ENCODE assay signal across 15 cellular contexts in genomic region chr19:15358918-15359317, GRCh38. TPM values are rescaled to one million over a fixed set of nuclear protein-coding genes. Genes with fewer than 3 reads are reported as not detected.
DNase-seq lines count a peak whose midpoint lies in the region; ATAC-seq and TF ChIP-seq lines count a peak whose summit lies in the region.
"Had no signal": no experiment of that assay in that cellular context is flagged by ENCODE, and none has a peak within 500 bp of the region (broad histone marks: within the 10 kb centered on the region; RNA-seq: fewer than 3 reads in every experiment).

No MANE protein-coding gene starts in this region.

- no peak for DNase-seq in activated CD4-positive, alpha-beta T cell treated with anti-CD3 and anti-CD28 coated beads for 36 hours
- DNase-seq in activated CD4-positive, alpha-beta T cell treated with anti-CD3 and anti-CD28 coated beads for 48 hours: no peak
- no peak for DNase-seq in activated CD4-positive, alpha-beta memory T cell treated with anti-CD3 and anti-CD28 coated beads, Interleukin-2, amount 10 ng/mL, durations not matched to agents 7 days and 5 days
- peak; percentile 51 for DNase-seq in fibroblast of the aortic adventitia (ENCODE audit: low read depth)
- no peak for DNase-seq in hippocampal formation (lab: John Stamatoyannopoulos, UW)
- DNase-seq in substantia nigra (lab: John Stamatoyannopoulos, UW): no peak
- DNase-seq in mucosa of descending colon: no peak
- DNase-seq: activated CD4-positive, CD25-positive, alpha-beta regulatory T cell treated with anti-CD3 and anti-CD28 coated beads, Interleukin-2, amount 50 U/mL, for 72 hours; activated T-cell treated with anti-CD3 and anti-CD28 coated beads, Interleukin-2, amount 50 U/mL, for 72 hours; cortex of kidney; left colon; NCI-H526; stimulated activated CD4-positive, alpha-beta T cell treated with anti-CD3 and anti-CD28 coated beads, Interleukin-12 subunit alpha, Interleukin-12 subunit beta, amount 100 ng/mL, for 4 hours had no signal

- H3K27ac ChIP-seq in substantia nigra (ENCODE audit: low read depth, low read length, poor library complexity, severe bottlenecking): no peak overlapping the region

- POLR2A ChIA-PET in activated CD4-positive, alpha-beta T cell treated with anti-CD3 and anti-CD28 coated beads for 36 hours (lab: Charles Lee): interaction anchor here (0.6 to 1.2 kb wide), 3 partner anchors 19 to 493 kb away, joined by 3 to 4 read pairs (median 3); no protein-coding TSS in a partner anchor
- POLR2A ChIA-PET in activated CD4-positive, alpha-beta memory T cell treated with anti-CD3 and anti-CD28 coated beads, Interleukin-2, amount 10 ng/mL, durations not matched to agents 7 days and 5 days (lab: Charles Lee): interaction anchor here (1.2 to 5.7 kb wide), 5 partner anchors 10 to 60 kb away, joined by 3 to 49 read pairs (median 6); partner anchors contain the start of genes AKAP8, AKAP8L and BRD4

- no peak for ATAC-seq in activated CD4-positive, alpha-beta T cell treated with anti-CD3 and anti-CD28 coated beads for 36 hours
- no peak for ATAC-seq in stimulated activated memory B cell treated with anti-CD40 and anti-IgM and Interleukin-4, amounts not matched to agents 10 μg/mL and 1 μg/mL and 100 μg/mL, for 72 hours
- ATAC-seq in mucosa of descending colon: no peak
- ATAC-seq: activated T-cell treated with anti-CD3 and anti-CD28 coated beads, Interleukin-2, amount 50 U/mL, for 72 hours; left colon; Panc1 had no signal

- H3K27me3 Mint-ChIP-seq in activated CD4-positive, alpha-beta T cell treated with anti-CD3 and anti-CD28 coated beads for 36 hours: no peaks in the 10 kb centered on the region
- H3K27me3 Mint-ChIP-seq in activated CD4-positive, alpha-beta memory T cell treated with anti-CD3 and anti-CD28 coated beads, Interleukin-2, amount 10 ng/mL, durations not matched to agents 7 days and 5 days: no peaks in the 10 kb centered on the region
- H3K27me3 Mint-ChIP-seq in stimulated activated memory B cell treated with anti-CD40 and anti-IgM and Interleukin-4, amounts not matched to agents 10 μg/mL and 1 μg/mL and 100 μg/mL, for 72 hours: no peaks in the 10 kb centered on the region

- no peaks in the 10 kb centered on the region for H3K9me3 Mint-ChIP-seq in activated CD4-positive, alpha-beta T cell treated with anti-CD3 and anti-CD28 coated beads for 36 hours (ENCODE audit: low read depth)
- H3K9me3 Mint-ChIP-seq in activated CD4-positive, alpha-beta memory T cell treated with anti-CD3 and anti-CD28 coated beads, Interleukin-2, amount 10 ng/mL, durations not matched to agents 7 days and 5 days: no peaks in the 10 kb centered on the region
- no peaks in the 10 kb centered on the region for H3K9me3 Mint-ChIP-seq in stimulated activated memory B cell treated with anti-CD40 and anti-IgM and Interleukin-4, amounts not matched to agents 10 μg/mL and 1 μg/mL and 100 μg/mL, for 72 hours

- TF ChIP-seq CTCF in fibroblast of the aortic adventitia (IDR thresholded peaks at IDR 0.05; ENCODE audit: insufficient read depth, low read length) (no peak), mucosa of descending colon (IDR thresholded peaks at IDR 0.05) (no peak)

- intact Hi-C loops in activated CD4-positive, alpha-beta T cell treated with anti-CD3 and anti-CD28 coated beads for 36 hours (cut with DNase I, micrococcal nuclease): no loop called here
- intact Hi-C loops in mucosa of descending colon (cut with DNase I, micrococcal nuclease): no loop called here

- no peak overlapping the region for H3K4me3 ChIP-seq in fibroblast of the aortic adventitia (ENCODE audit: low read depth, low read length)
- no peak overlapping the region for H3K4me3 ChIP-seq in mucosa of descending colon

- CTCF ChIA-PET in activated CD4-positive, alpha-beta T cell treated with anti-CD3 and anti-CD28 coated beads for 36 hours (lab: Charles Lee): interaction anchor here (0.6 kb wide), 1 partner anchor 108 kb away, joined by 3 read pairs; no protein-coding TSS in a partner anchor
- CTCF ChIA-PET in activated CD4-positive, alpha-beta memory T cell treated with anti-CD3 and anti-CD28 coated beads, Interleukin-2, amount 10 ng/mL, durations not matched to agents 7 days and 5 days (lab: Charles Lee): interaction anchor here (0.7 to 4.0 kb wide), 3 partner anchors 20 to 734 kb away, joined by 3 to 18 read pairs (median 5); partner anchors contain the start of gene AKAP8

- H3K36me3 Mint-ChIP-seq in activated CD4-positive, alpha-beta T cell treated with anti-CD3 and anti-CD28 coated beads for 36 hours (ENCODE audit: low read depth): peaks cover 62% of the 10 kb centered on the region
- peaks cover 59% of the 10 kb centered on the region for H3K36me3 Mint-ChIP-seq in activated CD4-positive, alpha-beta memory T cell treated with anti-CD3 and anti-CD28 coated beads, Interleukin-2, amount 10 ng/mL, durations not matched to agents 7 days and 5 days (ENCODE audit: low read depth)
- H3K36me3 Mint-ChIP-seq in stimulated activated memory B cell treated with anti-CD40 and anti-IgM and Interleukin-4, amounts not matched to agents 10 μg/mL and 1 μg/mL and 100 μg/mL, for 72 hours: peaks cover 66% of the 10 kb centered on the region

- peak overlapping the region; percentile 63 for H3K27ac Mint-ChIP-seq in activated CD4-positive, alpha-beta T cell treated with anti-CD3 and anti-CD28 coated beads for 36 hours
- peak overlapping the region; percentile 70 for H3K27ac Mint-ChIP-seq in activated CD4-positive, alpha-beta memory T cell treated with anti-CD3 and anti-CD28 coated beads, Interleukin-2, amount 10 ng/mL, durations not matched to agents 7 days and 5 days
- H3K27ac Mint-ChIP-seq in stimulated activated memory B cell treated with anti-CD40 and anti-IgM and Interleukin-4, amounts not matched to agents 10 μg/mL and 1 μg/mL and 100 μg/mL, for 72 hours: peak overlapping the region; percentile 51
- H3K27ac Mint-ChIP-seq: activated T-cell treated with anti-CD3 and anti-CD28 coated beads, Interleukin-2, amount 50 U/mL, for 72 hours had no signal

- H3K4me3 Mint-ChIP-seq in activated CD4-positive, alpha-beta T cell treated with anti-CD3 and anti-CD28 coated beads for 36 hours: no peak overlapping the region
- no peak overlapping the region for H3K4me3 Mint-ChIP-seq in activated CD4-positive, alpha-beta memory T cell treated with anti-CD3 and anti-CD28 coated beads, Interleukin-2, amount 10 ng/mL, durations not matched to agents 7 days and 5 days
- H3K4me3 Mint-ChIP-seq in stimulated activated memory B cell treated with anti-CD40 and anti-IgM and Interleukin-4, amounts not matched to agents 10 μg/mL and 1 μg/mL and 100 μg/mL, for 72 hours: no peak overlapping the region
- H3K4me3 Mint-ChIP-seq: activated T-cell treated with anti-CD3 and anti-CD28 coated beads, Interleukin-2, amount 50 U/mL, for 72 hours had no signal

- peaks cover 29% of the 10 kb centered on the region for H3K36me3 ChIP-seq in mucosa of descending colon (ENCODE audit: low read depth)

- H3K9me3 ChIP-seq in mucosa of descending colon: no peaks in the 10 kb centered on the region

- no peaks in the 10 kb centered on the region for H3K4me1 Mint-ChIP-seq in activated CD4-positive, alpha-beta T cell treated with anti-CD3 and anti-CD28 coated beads for 36 hours
- peaks cover 21% of the 10 kb centered on the region for H3K4me1 Mint-ChIP-seq in activated CD4-positive, alpha-beta memory T cell treated with anti-CD3 and anti-CD28 coated beads, Interleukin-2, amount 10 ng/mL, durations not matched to agents 7 days and 5 days
- H3K4me1 Mint-ChIP-seq in stimulated activated memory B cell treated with anti-CD40 and anti-IgM and Interleukin-4, amounts not matched to agents 10 μg/mL and 1 μg/mL and 100 μg/mL, for 72 hours: peaks cover 9% of the 10 kb centered on the region

- no peaks in the 10 kb centered on the region for H3K4me1 ChIP-seq in mucosa of descending colon (ENCODE audit: low read depth)

RNA-seq across cellular contexts. Expression of gene AKAP8, which starts 20.7 kb away (rescaled TPM):
- total RNA-seq in activated CD4-positive, alpha-beta T cell treated with anti-CD3 and anti-CD28 coated beads for 36 hours: 10 to 100 TPM; 47.9 to 54.3 TPM
- 10 to 100 TPM; 43.8 to 45.9 TPM for total RNA-seq in activated CD4-positive, alpha-beta memory T cell treated with anti-CD3 and anti-CD28 coated beads, Interleukin-2, amount 10 ng/mL, durations not matched to agents 7 days and 5 days
- total RNA-seq in fibroblast of the aortic adventitia (ENCODE audit: low replicate concordance): 12.3 and 15.5 TPM in 2 replicates
- 10 to 100 TPM; 37.8 to 50.0 (median 41.3) TPM for total RNA-seq in mucosa of descending colon

RNA-seq across cellular contexts. Expression of gene BRD4, which starts 26.6 kb away (rescaled TPM):
- 100 to 1,000 TPM; 106 to 126 TPM for total RNA-seq in activated CD4-positive, alpha-beta T cell treated with anti-CD3 and anti-CD28 coated beads for 36 hours
- total RNA-seq in activated CD4-positive, alpha-beta memory T cell treated with anti-CD3 and anti-CD28 coated beads, Interleukin-2, amount 10 ng/mL, durations not matched to agents 7 days and 5 days: 100 to 1,000 TPM; 103 to 110 TPM
- total RNA-seq in fibroblast of the aortic adventitia (ENCODE audit: low replicate concordance): 15.5 and 25.3 TPM in 2 replicates
- 100 to 1,000 TPM in 1 of 3 donors, 10 to 100 TPM in 2; 78.3 to 104 (median 82.6) TPM for total RNA-seq in mucosa of descending colon

RNA-seq across cellular contexts. Expression of gene AKAP8L, which starts 59.9 kb away (rescaled TPM):
- 10 to 100 TPM; 76.2 to 89.9 TPM for total RNA-seq in activated CD4-positive, alpha-beta T cell treated with anti-CD3 and anti-CD28 coated beads for 36 hours
- 10 to 100 TPM; 96.3 to 98.2 TPM for total RNA-seq in activated CD4-positive, alpha-beta memory T cell treated with anti-CD3 and anti-CD28 coated beads, Interleukin-2, amount 10 ng/mL, durations not matched to agents 7 days and 5 days
- total RNA-seq in fibroblast of the aortic adventitia (ENCODE audit: low replicate concordance): 45.6 and 65.8 TPM in 2 replicates
- 100 to 1,000 TPM in 1 of 3 donors, 10 to 100 TPM in 2; 74.4 to 111 (median 96.0) TPM for total RNA-seq in mucosa of descending colon
